ENCODE assay signal across 17 cellular contexts in genomic region chr6:37334047-37334446, GRCh38. TPM values are rescaled to one million over a fixed set of nuclear protein-coding genes. Genes with fewer than 3 reads are reported as not detected.
DNase-seq lines count a peak whose midpoint lies in the region; ATAC-seq and TF ChIP-seq lines count a peak whose summit lies in the region.
"Had no signal": no experiment of that assay in that cellular context is flagged by ENCODE, and none has a peak within 500 bp of the region (broad histone marks: within the 10 kb centered on the region; RNA-seq: fewer than 3 reads in every experiment).

No MANE protein-coding gene starts in this region.

- H3K36me3 ChIP-seq in GM23338 (ENCODE audit: insufficient read depth), result peaks cover 5% of the 10 kb centered on the region; the same call in 1 of the 2 replicates

- no peaks in the 10 kb centered on the region for H3K27me3 Mint-ChIP-seq in activated T-cell treated with anti-CD3 and anti-CD28 coated beads, Interleukin-2, amount 50 U/mL, for 24 hours
- no peaks in the 10 kb centered on the region for H3K27me3 Mint-ChIP-seq in activated T-cell treated with anti-CD3 and anti-CD28 coated beads, Interleukin-2, amount 50 U/mL, for 4 hours (ENCODE audit: low read depth)
- no peaks in the 10 kb centered on the region for H3K27me3 Mint-ChIP-seq in GM23338 (ENCODE audit: insufficient read depth, low read depth, poor library complexity)
- no peaks in the 10 kb centered on the region for H3K27me3 Mint-ChIP-seq in stimulated activated naive B cell treated with anti-CD40 and anti-IgM and Interleukin-4, amounts not matched to agents 10 μg/mL and 1 μg/mL and 100 μg/mL, for 72 hours
- H3K27me3 Mint-ChIP-seq: B cell; CD4-positive, alpha-beta T cell had no signal

- H3K79me2 ChIP-seq in GM23338 (replicated peaks; ENCODE audit: insufficient read depth), result no peaks in the 10 kb centered on the region

- H3K27ac ChIP-seq in GM23338 (ENCODE audit: low read depth), result peak overlapping the region; percentile 50; the same call in 1 of the 2 replicates
- H3K27ac ChIP-seq: 22Rv1; A549; BLaER1 treated with 17β-estradiol and CSF1 and Interleukin-3, amounts not matched to agents 10 nM and 100 nM; C4-2B had no signal

- no peaks in the 10 kb centered on the region for H3K27me3 ChIP-seq in GM23338 (ENCODE audit: insufficient read depth)
- H3K27me3 ChIP-seq: BLaER1 treated with 17β-estradiol and CSF1 and Interleukin-3, amounts not matched to agents 10 nM and 100 nM had no signal

- no peaks in the 10 kb centered on the region for H3F3A ChIP-seq in GM23338 (replicated peaks; ENCODE audit: low read depth)

- no peak for ATAC-seq in activated T-cell treated with anti-CD3 and anti-CD28 coated beads, Interleukin-2, amount 50 U/mL, for 4 hours
- no peak for ATAC-seq in GM23338
- no peak for ATAC-seq in stimulated activated naive B cell treated with anti-CD40 and anti-IgM and Interleukin-4, amounts not matched to agents 10 μg/mL and 1 μg/mL and 100 μg/mL, for 72 hours (replicated peaks)
- ATAC-seq: A549; CD8-positive, alpha-beta T cell had no signal

- H4K20me1 ChIP-seq in GM23338 (replicated peaks; ENCODE audit: insufficient read depth), result no peaks in the 10 kb centered on the region
- H4K20me1 ChIP-seq: BLaER1 treated with 17β-estradiol and CSF1 and Interleukin-3, amounts not matched to agents 10 nM and 100 nM had no signal

- H3K9me3 Mint-ChIP-seq in activated T-cell treated with anti-CD3 and anti-CD28 coated beads, Interleukin-2, amount 50 U/mL, for 24 hours, result no peaks in the 10 kb centered on the region
- no peaks in the 10 kb centered on the region for H3K9me3 Mint-ChIP-seq in activated T-cell treated with anti-CD3 and anti-CD28 coated beads, Interleukin-2, amount 50 U/mL, for 4 hours
- H3K9me3 Mint-ChIP-seq in GM23338, result no peaks in the 10 kb centered on the region
- no peaks in the 10 kb centered on the region for H3K9me3 Mint-ChIP-seq in stimulated activated naive B cell treated with anti-CD40 and anti-IgM and Interleukin-4, amounts not matched to agents 10 μg/mL and 1 μg/mL and 100 μg/mL, for 72 hours
- H3K9me3 Mint-ChIP-seq: CD4-positive, alpha-beta T cell; CD8-positive, alpha-beta T cell had no signal

- H3K27ac Mint-ChIP-seq in activated T-cell treated with anti-CD3 and anti-CD28 coated beads, Interleukin-2, amount 50 U/mL, for 24 hours, result peak overlapping the region; percentile 47
- no peak overlapping the region for H3K27ac Mint-ChIP-seq in GM23338
- peak overlapping the region; percentile 42 for H3K27ac Mint-ChIP-seq in stimulated activated naive B cell treated with anti-CD40 and anti-IgM and Interleukin-4, amounts not matched to agents 10 μg/mL and 1 μg/mL and 100 μg/mL, for 72 hours
- H3K27ac Mint-ChIP-seq: B cell; CD4-positive, alpha-beta T cell; CD8-positive, alpha-beta T cell had no signal

- TF ChIP-seq CTCF in GM23338 (conservative IDR thresholded peaks at IDR 0.05; ENCODE audit: low read depth in 2 of 2), result no peak

- H3K4me1 ChIP-seq in GM23338 (ENCODE audit: insufficient read depth), result no peaks in the 10 kb centered on the region
- H3K4me1 ChIP-seq: A549; BLaER1 treated with 17β-estradiol and CSF1 and Interleukin-3, amounts not matched to agents 10 nM and 100 nM; Caco-2 had no signal

- H3K4me1 Mint-ChIP-seq in activated T-cell treated with anti-CD3 and anti-CD28 coated beads, Interleukin-2, amount 50 U/mL, for 24 hours (ENCODE audit: low read depth), result peaks cover 5% of the 10 kb centered on the region
- H3K4me1 Mint-ChIP-seq in activated T-cell treated with anti-CD3 and anti-CD28 coated beads, Interleukin-2, amount 50 U/mL, for 4 hours (ENCODE audit: low read depth), result no peaks in the 10 kb centered on the region
- H3K4me1 Mint-ChIP-seq in GM23338, result no peaks in the 10 kb centered on the region
- H3K4me1 Mint-ChIP-seq in stimulated activated naive B cell treated with anti-CD40 and anti-IgM and Interleukin-4, amounts not matched to agents 10 μg/mL and 1 μg/mL and 100 μg/mL, for 72 hours, result no peaks in the 10 kb centered on the region
- H3K4me1 Mint-ChIP-seq: B cell had no signal

- no peak overlapping the region for H3K4me3 Mint-ChIP-seq in activated T-cell treated with anti-CD3 and anti-CD28 coated beads, Interleukin-2, amount 50 U/mL, for 24 hours
- no peak overlapping the region for H3K4me3 Mint-ChIP-seq in activated T-cell treated with anti-CD3 and anti-CD28 coated beads, Interleukin-2, amount 50 U/mL, for 4 hours
- no peak overlapping the region for H3K4me3 Mint-ChIP-seq in GM23338
- H3K4me3 Mint-ChIP-seq in stimulated activated naive B cell treated with anti-CD40 and anti-IgM and Interleukin-4, amounts not matched to agents 10 μg/mL and 1 μg/mL and 100 μg/mL, for 72 hours, result no peak overlapping the region
- H3K4me3 Mint-ChIP-seq: B cell; CD4-positive, alpha-beta T cell; CD8-positive, alpha-beta T cell had no signal

- H3K4me3 ChIP-seq in GM23338, result no peak overlapping the region
- H3K4me3 ChIP-seq: A549; BLaER1 treated with 17β-estradiol and CSF1 and Interleukin-3, amounts not matched to agents 10 nM and 100 nM had no signal

- DNase-seq in activated T-cell treated with anti-CD3 and anti-CD28 coated beads, Interleukin-2, amount 50 U/mL, for 24 hours, result no peak
- no peak for DNase-seq in activated T-cell treated with anti-CD3 and anti-CD28 coated beads, Interleukin-2, amount 50 U/mL, for 4 hours
- no peak for DNase-seq in GM23338 (ENCODE audit: low spot score)
- no peak for DNase-seq in stimulated activated naive B cell treated with anti-CD40 and anti-IgM and Interleukin-4, amounts not matched to agents 10 μg/mL and 1 μg/mL and 100 μg/mL, for 72 hours
- DNase-seq in NOMO-1 treated with dmso at 0.1 percent for 144 hours (lab: John Stamatoyannopoulos, UW; ENCODE audit: unreplicated experiment), result no peak
- DNase-seq: AML-193; Caco-2; Calu3; CD4-positive, alpha-beta T cell; CD8-positive, alpha-beta T cell; DMS79 treated with DMSO at 0.1 percent for 48 hours; GF-D8 had no signal

- H3K4me2 ChIP-seq in GM23338, result no peak overlapping the region
- H3K4me2 ChIP-seq: A549; BLaER1 treated with 17β-estradiol and CSF1 and Interleukin-3, amounts not matched to agents 10 nM and 100 nM had no signal

- no peak overlapping the region for H2AFZ ChIP-seq in GM23338

- H3K9me2 ChIP-seq in GM23338 (ENCODE audit: insufficient read depth), result no peaks in the 10 kb centered on the region

- peaks cover 36% of the 10 kb centered on the region for H3K36me3 Mint-ChIP-seq in activated T-cell treated with anti-CD3 and anti-CD28 coated beads, Interleukin-2, amount 50 U/mL, for 24 hours (ENCODE audit: low read depth)
- peaks cover 11% of the 10 kb centered on the region for H3K36me3 Mint-ChIP-seq in activated T-cell treated with anti-CD3 and anti-CD28 coated beads, Interleukin-2, amount 50 U/mL, for 4 hours (ENCODE audit: insufficient read depth)
- peaks cover 19% of the 10 kb centered on the region; the same call in 2 of the 3 replicates for H3K36me3 Mint-ChIP-seq in GM23338 (ENCODE audit: low read depth)
- peaks cover 23 to 29% of the 10 kb centered on the region in 2 donors for H3K36me3 Mint-ChIP-seq in stimulated activated naive B cell treated with anti-CD40 and anti-IgM and Interleukin-4, amounts not matched to agents 10 μg/mL and 1 μg/mL and 100 μg/mL, for 72 hours

TF ChIP-seq in GM23338, 12 proteins besides CTCF, POLR2A, EP300 and RAD21 (continues in another document):
- TF ChIP-seq ZNF331 (CRISPR knock-in tag; IDR thresholded peaks at IDR 0.05; ENCODE audit: low read depth) (no peak), EZH2 (IDR thresholded peaks at IDR 0.05; ENCODE audit: low read depth, unreplicated experiment) (no peak)
- TF ChIP-seq, protein P1, sequence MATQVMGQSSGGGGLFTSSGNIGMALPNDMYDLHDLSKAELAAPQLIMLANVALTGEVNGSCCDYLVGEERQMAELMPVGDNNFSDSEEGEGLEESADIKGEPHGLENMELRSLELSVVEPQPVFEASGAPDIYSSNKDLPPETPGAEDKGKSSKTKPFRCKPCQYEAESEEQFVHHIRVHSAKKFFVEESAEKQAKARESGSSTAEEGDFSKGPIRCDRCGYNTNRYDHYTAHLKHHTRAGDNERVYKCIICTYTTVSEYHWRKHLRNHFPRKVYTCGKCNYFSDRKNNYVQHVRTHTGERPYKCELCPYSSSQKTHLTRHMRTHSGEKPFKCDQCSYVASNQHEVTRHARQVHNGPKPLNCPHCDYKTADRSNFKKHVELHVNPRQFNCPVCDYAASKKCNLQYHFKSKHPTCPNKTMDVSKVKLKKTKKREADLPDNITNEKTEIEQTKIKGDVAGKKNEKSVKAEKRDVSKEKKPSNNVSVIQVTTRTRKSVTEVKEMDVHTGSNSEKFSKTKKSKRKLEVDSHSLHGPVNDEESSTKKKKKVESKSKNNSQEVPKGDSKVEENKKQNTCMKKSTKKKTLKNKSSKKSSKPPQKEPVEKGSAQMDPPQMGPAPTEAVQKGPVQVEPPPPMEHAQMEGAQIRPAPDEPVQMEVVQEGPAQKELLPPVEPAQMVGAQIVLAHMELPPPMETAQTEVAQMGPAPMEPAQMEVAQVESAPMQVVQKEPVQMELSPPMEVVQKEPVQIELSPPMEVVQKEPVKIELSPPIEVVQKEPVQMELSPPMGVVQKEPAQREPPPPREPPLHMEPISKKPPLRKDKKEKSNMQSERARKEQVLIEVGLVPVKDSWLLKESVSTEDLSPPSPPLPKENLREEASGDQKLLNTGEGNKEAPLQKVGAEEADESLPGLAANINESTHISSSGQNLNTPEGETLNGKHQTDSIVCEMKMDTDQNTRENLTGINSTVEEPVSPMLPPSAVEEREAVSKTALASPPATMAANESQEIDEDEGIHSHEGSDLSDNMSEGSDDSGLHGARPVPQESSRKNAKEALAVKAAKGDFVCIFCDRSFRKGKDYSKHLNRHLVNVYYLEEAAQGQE (IDR thresholded peaks at IDR 0.05; ENCODE audit: unreplicated experiment), result no peak
- TF ChIP-seq, protein P2, sequence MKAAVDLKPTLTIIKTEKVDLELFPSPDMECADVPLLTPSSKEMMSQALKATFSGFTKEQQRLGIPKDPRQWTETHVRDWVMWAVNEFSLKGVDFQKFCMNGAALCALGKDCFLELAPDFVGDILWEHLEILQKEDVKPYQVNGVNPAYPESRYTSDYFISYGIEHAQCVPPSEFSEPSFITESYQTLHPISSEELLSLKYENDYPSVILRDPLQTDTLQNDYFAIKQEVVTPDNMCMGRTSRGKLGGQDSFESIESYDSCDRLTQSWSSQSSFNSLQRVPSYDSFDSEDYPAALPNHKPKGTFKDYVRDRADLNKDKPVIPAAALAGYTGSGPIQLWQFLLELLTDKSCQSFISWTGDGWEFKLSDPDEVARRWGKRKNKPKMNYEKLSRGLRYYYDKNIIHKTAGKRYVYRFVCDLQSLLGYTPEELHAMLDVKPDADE (IDR thresholded peaks at IDR 0.05), result no peak

RNA-seq across cellular contexts. Expression of gene RNF8, which starts 19.7 kb away (rescaled TPM):
- 10 to 100 TPM; 21.8 to 25.8 (median 23.8) TPM for total RNA-seq in activated T-cell treated with anti-CD3 and anti-CD28 coated beads, Interleukin-2, amount 50 U/mL, for 4 hours
- 35.1 and 41.6 TPM in 2 replicates for total RNA-seq in GM23338 (2014; rRNA removed; shearing (Covaris generic))
- polyA plus RNA-seq in GM23338 (2016; fragmentation: Nextera tagmentation; extraction: Ambion mirVana), result 48.9 and 55.2 TPM in 2 replicates
